Comparison of ENCODE assay signal across 1 cellular context in genomic region chr16:80027007-80027965, GRCh38.
TF ChIP-seq lines count a peak whose summit lies in the region.

No MANE protein-coding gene starts in this region.

TF ChIP-seq in K562, 482 proteins besides CTCF, POLR2A, EP300 and RAD21 (continued from another document and continues in another):
- no peak for TF ChIP-seq CHD4 (IDR thresholded peaks at IDR 0.05; ENCODE audit: insufficient read depth, insufficient replicate concordance, low read depth, low read length, poor library complexity, severe bottlenecking)
- TF ChIP-seq RREB1 (CRISPR knock-in tag; IDR thresholded peaks at IDR 0.05): peak; percentile 91
- TF ChIP-seq DMBX1 (CRISPR knock-in tag; IDR thresholded peaks at IDR 0.05; ENCODE audit: borderline replicate concordance): peak; percentile 61
- TF ChIP-seq TFAP4 (CRISPR knock-in tag; IDR thresholded peaks at IDR 0.05; ENCODE audit: borderline replicate concordance): peak; percentile 60; the same call in 1 of the 2 replicates
- no peak for TF ChIP-seq ZNF518B (CRISPR knock-in tag; IDR thresholded peaks at IDR 0.05)
- TF ChIP-seq TEAD4 (IDR thresholded peaks at IDR 0.05; ENCODE audit: low read length): peak; percentile 49
- no peak for TF ChIP-seq TEAD4 (CRISPR knock-in tag; IDR thresholded peaks at IDR 0.05; ENCODE audit: borderline replicate concordance)
- TF ChIP-seq HCFC1 (IDR thresholded peaks at IDR 0.05; ENCODE audit: low read depth, low read length): peak; percentile 8; the same call in 1 of the 2 replicates
- TF ChIP-seq IRF2 (CRISPR knock-in tag; IDR thresholded peaks at IDR 0.05): no peak
- TF ChIP-seq ZBTB11 (CRISPR knock-in tag; IDR thresholded peaks at IDR 0.05): 0 out of 6 replicates have a peak, but pooled peaks of 1 of the 3 experiments have one; percentile 34
- TF ChIP-seq ZNF592 (IDR thresholded peaks at IDR 0.05): peak; percentile 91
- TF ChIP-seq ZNF232 (CRISPR knock-in tag; IDR thresholded peaks at IDR 0.05): no peak
- no peak for TF ChIP-seq SNRNP70 (optimal IDR thresholded peaks at IDR 0.05; ENCODE audit: low read depth, low read length)
- TF ChIP-seq NFIC (IDR thresholded peaks at IDR 0.05): no peak
- 0 out of 2 replicates have a peak, but pooled peaks have one; percentile 15 for TF ChIP-seq ZBTB40 (IDR thresholded peaks at IDR 0.05)
- TF ChIP-seq ZBTB40 (CRISPR knock-in tag; IDR thresholded peaks at IDR 0.05): no peak
- no peak for TF ChIP-seq ZNF511 (CRISPR knock-in tag; IDR thresholded peaks at IDR 0.05)
- peak; percentile 90 for TF ChIP-seq SMAD4 (CRISPR knock-in tag; conservative IDR thresholded peaks at IDR 0.05)
- TF ChIP-seq SMARCC2 (IDR thresholded peaks at IDR 0.05; ENCODE audit: low read depth): peak; percentile 82
